In genomic region chr10:97037365-97038361, GRCh38 we compare ENCODE assay signal across 8 cellular contexts.
DNase-seq lines count a peak whose midpoint lies in the region; ATAC-seq and TF ChIP-seq lines count a peak whose summit lies in the region.

No MANE protein-coding gene starts in this region.

- peak; percentile 42 for ATAC-seq in GM19468 (IDR thresholded peaks at IDR 0.05; ENCODE audit: extremely low read depth, unreplicated experiment)
- ATAC-seq in activated T-cell treated with anti-CD3 and anti-CD28 coated beads, Interleukin-2, amount 50 U/mL, for 4 hours, result peak; percentile 87 to 91

- peak; percentile 49; the same call in 1 of the 2 replicates for TF ChIP-seq EP300 in Ishikawa (IDR thresholded peaks at IDR 0.05; ENCODE audit: borderline replicate concordance)

- peak overlapping the region; percentile 73 for H3K4me3 Mint-ChIP-seq in activated T-cell treated with anti-CD3 and anti-CD28 coated beads, Interleukin-2, amount 50 U/mL, for 4 hours
- peak overlapping the region; percentile 20 for H3K4me3 Mint-ChIP-seq in nephron progenitor cell

- H3K27me3 Mint-ChIP-seq in activated T-cell treated with anti-CD3 and anti-CD28 coated beads, Interleukin-2, amount 50 U/mL, for 4 hours (ENCODE audit: low read depth), result peaks cover 7% of the 10 kb centered on the region
- H3K27me3 Mint-ChIP-seq in nephron progenitor cell (ENCODE audit: low read depth, poor library complexity), result peaks cover 23% of the 10 kb centered on the region

- H3K27ac Mint-ChIP-seq in nephron progenitor cell, result no peak overlapping the region

- DNase-seq in C1 segment of cervical spinal cord (lab: John Stamatoyannopoulos, UW) (peak; percentile 24 to 76 (median 57)), OCI-M1 (lab: John Stamatoyannopoulos, UW) (peak; percentile 89), fibroblast of pulmonary artery (ENCODE audit: low read depth) (peak; percentile 82), nephron progenitor cell (peak; percentile 87)
- peak; percentile 73 for DNase-seq in activated T-cell treated with anti-CD3 and anti-CD28 coated beads, Interleukin-2, amount 50 U/mL, for 4 hours
- DNase-seq in stimulated activated naive CD4-positive, alpha-beta T cell treated with Interleukin-2 at 50 U/mL for 16 hours (lab: John Stamatoyannopoulos, UW), result peak; percentile 52

- peaks cover 9% of the 10 kb centered on the region for H3K4me1 Mint-ChIP-seq in activated T-cell treated with anti-CD3 and anti-CD28 coated beads, Interleukin-2, amount 50 U/mL, for 4 hours (ENCODE audit: low read depth)
- peaks cover 33% of the 10 kb centered on the region for H3K4me1 Mint-ChIP-seq in nephron progenitor cell

- TF ChIP-seq RAD21 in Ishikawa (IDR thresholded peaks at IDR 0.05; ENCODE audit: low read depth), result peak; percentile 95

- no peaks in the 10 kb centered on the region for H3K36me3 Mint-ChIP-seq in activated T-cell treated with anti-CD3 and anti-CD28 coated beads, Interleukin-2, amount 50 U/mL, for 4 hours (ENCODE audit: insufficient read depth)
- no peaks in the 10 kb centered on the region for H3K36me3 Mint-ChIP-seq in nephron progenitor cell (ENCODE audit: low read depth)

- H3K9me3 Mint-ChIP-seq in activated T-cell treated with anti-CD3 and anti-CD28 coated beads, Interleukin-2, amount 50 U/mL, for 4 hours, result no peaks in the 10 kb centered on the region
- no peaks in the 10 kb centered on the region for H3K9me3 Mint-ChIP-seq in nephron progenitor cell

- peak; percentile 87 for TF ChIP-seq CTCF in fibroblast of pulmonary artery (IDR thresholded peaks at IDR 0.05; ENCODE audit: low read length, missing control alignments)
- TF ChIP-seq CTCF in nephron progenitor cell (IDR thresholded peaks at IDR 0.05), result peak; percentile 87

- peak overlapping the region; percentile 41 for H3K4me3 ChIP-seq in fibroblast of pulmonary artery (replicated peaks; ENCODE audit: low read depth, low read length)

TF ChIP-seq in Ishikawa, 13 proteins besides CTCF, POLR2A, EP300 and RAD21:
- peak; percentile 42 for TF ChIP-seq TEAD4 (IDR thresholded peaks at IDR 0.05)
- TF ChIP-seq ZBTB7A (IDR thresholded peaks at IDR 0.05; ENCODE audit: low read depth), result 0 out of 2 replicates have a peak, but pooled peaks have one; percentile 2
- TF ChIP-seq TAF1 (IDR thresholded peaks at IDR 0.05; ENCODE audit: low read depth), result no peak
- TF ChIP-seq, protein P1, sequence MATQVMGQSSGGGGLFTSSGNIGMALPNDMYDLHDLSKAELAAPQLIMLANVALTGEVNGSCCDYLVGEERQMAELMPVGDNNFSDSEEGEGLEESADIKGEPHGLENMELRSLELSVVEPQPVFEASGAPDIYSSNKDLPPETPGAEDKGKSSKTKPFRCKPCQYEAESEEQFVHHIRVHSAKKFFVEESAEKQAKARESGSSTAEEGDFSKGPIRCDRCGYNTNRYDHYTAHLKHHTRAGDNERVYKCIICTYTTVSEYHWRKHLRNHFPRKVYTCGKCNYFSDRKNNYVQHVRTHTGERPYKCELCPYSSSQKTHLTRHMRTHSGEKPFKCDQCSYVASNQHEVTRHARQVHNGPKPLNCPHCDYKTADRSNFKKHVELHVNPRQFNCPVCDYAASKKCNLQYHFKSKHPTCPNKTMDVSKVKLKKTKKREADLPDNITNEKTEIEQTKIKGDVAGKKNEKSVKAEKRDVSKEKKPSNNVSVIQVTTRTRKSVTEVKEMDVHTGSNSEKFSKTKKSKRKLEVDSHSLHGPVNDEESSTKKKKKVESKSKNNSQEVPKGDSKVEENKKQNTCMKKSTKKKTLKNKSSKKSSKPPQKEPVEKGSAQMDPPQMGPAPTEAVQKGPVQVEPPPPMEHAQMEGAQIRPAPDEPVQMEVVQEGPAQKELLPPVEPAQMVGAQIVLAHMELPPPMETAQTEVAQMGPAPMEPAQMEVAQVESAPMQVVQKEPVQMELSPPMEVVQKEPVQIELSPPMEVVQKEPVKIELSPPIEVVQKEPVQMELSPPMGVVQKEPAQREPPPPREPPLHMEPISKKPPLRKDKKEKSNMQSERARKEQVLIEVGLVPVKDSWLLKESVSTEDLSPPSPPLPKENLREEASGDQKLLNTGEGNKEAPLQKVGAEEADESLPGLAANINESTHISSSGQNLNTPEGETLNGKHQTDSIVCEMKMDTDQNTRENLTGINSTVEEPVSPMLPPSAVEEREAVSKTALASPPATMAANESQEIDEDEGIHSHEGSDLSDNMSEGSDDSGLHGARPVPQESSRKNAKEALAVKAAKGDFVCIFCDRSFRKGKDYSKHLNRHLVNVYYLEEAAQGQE (IDR thresholded peaks at IDR 0.05; ENCODE audit: low read depth), result no peak
- TF ChIP-seq FOXM1 (IDR thresholded peaks at IDR 0.05; ENCODE audit: borderline replicate concordance, low read depth), result no peak
- TF ChIP-seq, protein P2, sequence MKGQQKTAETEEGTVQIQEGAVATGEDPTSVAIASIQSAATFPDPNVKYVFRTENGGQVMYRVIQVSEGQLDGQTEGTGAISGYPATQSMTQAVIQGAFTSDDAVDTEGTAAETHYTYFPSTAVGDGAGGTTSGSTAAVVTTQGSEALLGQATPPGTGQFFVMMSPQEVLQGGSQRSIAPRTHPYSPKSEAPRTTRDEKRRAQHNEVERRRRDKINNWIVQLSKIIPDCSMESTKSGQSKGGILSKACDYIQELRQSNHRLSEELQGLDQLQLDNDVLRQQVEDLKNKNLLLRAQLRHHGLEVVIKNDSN (IDR thresholded peaks at IDR 0.05), result peak; percentile 94
- peak; percentile 66 for TF ChIP-seq NFIC (IDR thresholded peaks at IDR 0.05)
- TF ChIP-seq TCF12 (IDR thresholded peaks at IDR 0.05; ENCODE audit: low read depth), result peak; percentile 31
- TF ChIP-seq YY1 (IDR thresholded peaks at IDR 0.05; ENCODE audit: low read depth), result peak; percentile 34; the same call in 1 of the 2 replicates
- 0 out of 2 replicates have a peak, but pooled peaks have one; percentile 51 for TF ChIP-seq EGR1 (IDR thresholded peaks at IDR 0.05)
- TF ChIP-seq, protein P3, sequence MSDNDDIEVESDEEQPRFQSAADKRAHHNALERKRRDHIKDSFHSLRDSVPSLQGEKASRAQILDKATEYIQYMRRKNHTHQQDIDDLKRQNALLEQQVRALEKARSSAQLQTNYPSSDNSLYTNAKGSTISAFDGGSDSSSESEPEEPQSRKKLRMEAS (IDR thresholded peaks at IDR 0.05), result peak; percentile 72
- TF ChIP-seq CREB1 (IDR thresholded peaks at IDR 0.05; ENCODE audit: low read depth), result no peak
- TF ChIP-seq CEBPB (IDR thresholded peaks at IDR 0.05), result no peak

Comparison
In these comparisons a context has a peak if more than half of its experiments do, and no peak if none do; other contexts are left out.
1. Peak in every context shown above with its lines: DNase-seq, ATAC-seq and H3K4me3 ChIP-seq.